In genomic region chr7:130351664-130352015, GRCh38 we compare ENCODE assay signal across 12 cellular contexts. TPM values are rescaled to one million over a fixed set of nuclear protein-coding genes. Genes with fewer than 3 reads are reported as not detected.
DNase-seq lines count a peak whose midpoint lies in the region; ATAC-seq, FAIRE-seq and TF ChIP-seq lines count a peak whose summit lies in the region.
"Had no signal": no experiment of that assay in that cellular context is flagged by ENCODE, and none has a peak within 500 bp of the region (broad histone marks: within the 10 kb centered on the region; RNA-seq: fewer than 3 reads in every experiment).

No MANE protein-coding gene starts in this region.

- H3K4me1 Mint-ChIP-seq in Caco-2 (ENCODE audit: low read depth, unreplicated experiment) = peaks cover 27% of the 10 kb centered on the region

- intact Hi-C loops in Caco-2 (cut with micrococcal nuclease; ENCODE audit: unreplicated experiment) = no loop called here

- H2AK5ac ChIP-seq in trophoblast cell (ENCODE audit: low read length) = peak overlapping the region; percentile 70

- peaks cover 5% of the 10 kb centered on the region for H3K36me3 Mint-ChIP-seq in Caco-2 (ENCODE audit: insufficient read depth, unreplicated experiment)

- no peaks in the 10 kb centered on the region for H3K9me3 ChIP-seq in Caco-2
- no peaks in the 10 kb centered on the region for H3K9me3 ChIP-seq in fibroblast of lung (ENCODE audit: control insufficient read depth, insufficient read depth, low read depth, low read length)
- peaks cover 2% of the 10 kb centered on the region for H3K9me3 ChIP-seq in trophoblast cell (ENCODE audit: insufficient read depth, low read depth, low read length)
- H3K9me3 ChIP-seq: mucosa of descending colon had no signal

- peak overlapping the region; percentile 47 for H2BK5ac ChIP-seq in trophoblast cell (ENCODE audit: low read depth, low read length, poor library complexity)

- H4K12ac ChIP-seq in trophoblast cell (ENCODE audit: low read depth, low read length) = no peak overlapping the region

- H2BK12ac ChIP-seq in trophoblast cell (ENCODE audit: low read length) = peak overlapping the region; percentile 96

- POLR2A ChIA-PET in Caco-2 (lab: Charles Lee) = no interaction called here

- H3K79me2 ChIP-seq in fibroblast of lung (ENCODE audit: control insufficient read depth, insufficient read depth, low read length) (no peaks in the 10 kb centered on the region), trophoblast cell (ENCODE audit: control insufficient read depth, insufficient read depth, low read length, poor library complexity) (peaks cover 8% of the 10 kb centered on the region)

- peak overlapping the region; percentile 20 for H3K27ac Mint-ChIP-seq in Caco-2 (ENCODE audit: unreplicated experiment)

- no peak overlapping the region for H3K4me3 Mint-ChIP-seq in Caco-2 (ENCODE audit: unreplicated experiment)

- H3K79me1 ChIP-seq in trophoblast cell (ENCODE audit: low read length) = peaks cover 51% of the 10 kb centered on the region

- H4K91ac ChIP-seq in trophoblast cell (ENCODE audit: low read depth, low read length) = peak overlapping the region; percentile 95

- H3K18ac ChIP-seq in trophoblast cell (ENCODE audit: low read length) = peak overlapping the region; percentile 67

- no peaks in the 10 kb centered on the region for H3K9me3 Mint-ChIP-seq in Caco-2 (ENCODE audit: unreplicated experiment)

- H3K27me3 Mint-ChIP-seq in Caco-2 (ENCODE audit: insufficient read depth, unreplicated experiment) = no peaks in the 10 kb centered on the region

- H3K27ac ChIP-seq in fibroblast of lung (ENCODE audit: insufficient read depth, low read length) (peak overlapping the region; percentile 79), trophoblast cell (ENCODE audit: low read depth, low read length) (peak overlapping the region; percentile 39)
- H3K27ac ChIP-seq: SK-N-MC had no signal

- H3K23ac ChIP-seq in trophoblast cell (ENCODE audit: low read length) = no peak overlapping the region

- H4K8ac ChIP-seq in trophoblast cell (ENCODE audit: low read depth, low read length) = peak overlapping the region; percentile 82

- H2BK120ac ChIP-seq in trophoblast cell (ENCODE audit: insufficient read depth, low read length, poor library complexity) = peak overlapping the region; percentile 96

- TF ChIP-seq CTCF in Caco-2 (IDR thresholded peaks at IDR 0.05; ENCODE audit: insufficient read depth in 1 of 2, low read depth in 1 of 2, low read length in 1 of 2, severe bottlenecking in 1 of 2, unreplicated experiment in 1 of 2) (no peak), fibroblast of lung (conservative IDR thresholded peaks at IDR 0.05 in 1 of 2, IDR thresholded peaks at IDR 0.05 in 1 of 2; ENCODE audit: low read depth in 1 of 2, low read length in 2 of 2) (no peak), D721Med (IDR thresholded peaks at IDR 0.05; ENCODE audit: insufficient read depth, missing control alignments) (no peak)

- no peaks in the 10 kb centered on the region for H4K20me1 ChIP-seq in fibroblast of lung (ENCODE audit: control insufficient read depth, extremely low read depth, insufficient read depth, low read length)

- no peak overlapping the region for H3K4me2 ChIP-seq in fibroblast of lung (ENCODE audit: extremely low read depth, insufficient read depth, low read length)
- H3K4me2 ChIP-seq in trophoblast cell (ENCODE audit: low read length) = no peak overlapping the region

- H3K27me3 ChIP-seq in Caco-2 (replicated peaks; ENCODE audit: control insufficient read depth, insufficient read depth, low read length) (no peaks in the 10 kb centered on the region), fibroblast of lung (ENCODE audit: control insufficient read depth, insufficient read depth, low read length) (no peaks in the 10 kb centered on the region), trophoblast cell (ENCODE audit: insufficient read depth, low read length) (no peaks in the 10 kb centered on the region)

- CTCF ChIA-PET in Caco-2 (lab: Charles Lee) = no interaction called here

- H3K36me3 ChIP-seq in Caco-2 (ENCODE audit: control insufficient read depth, insufficient read depth, low read length) (no peaks in the 10 kb centered on the region), fibroblast of lung (ENCODE audit: control insufficient read depth, insufficient read depth, low read length) (no peaks in the 10 kb centered on the region), trophoblast cell (ENCODE audit: control insufficient read depth in 1 of 2, insufficient read depth in 2 of 2, low read length in 2 of 2) (no peaks in the 10 kb centered on the region)

- H3K14ac ChIP-seq in trophoblast cell (ENCODE audit: low read length) = peak overlapping the region; percentile 81

- no TSS peak for BruUV-seq in Caco-2 (replicated peaks; lab: Mats Ljungman, UMichigan)

- peak overlapping the region; percentile 1 for H2AFZ ChIP-seq in fibroblast of lung (ENCODE audit: low read length)
- H2AFZ ChIP-seq in trophoblast cell (ENCODE audit: insufficient read depth, low read length, poor library complexity) = no peak overlapping the region

- H3K4ac ChIP-seq in trophoblast cell (ENCODE audit: low read depth, low read length) = peak overlapping the region; percentile 82

- H3K4me1 ChIP-seq in Caco-2 = peaks cover 41% of the 10 kb centered on the region
- peaks cover 39% of the 10 kb centered on the region for H3K4me1 ChIP-seq in fibroblast of lung (ENCODE audit: control insufficient read depth, extremely low read depth, insufficient read depth, low read length)
- H3K4me1 ChIP-seq in trophoblast cell (ENCODE audit: control insufficient read depth in 1 of 2, insufficient read depth in 2 of 2, low read length in 2 of 2) = peaks cover 46 to 48% of the 10 kb centered on the region in 2 experiments

- ATAC-seq in GM19395 (IDR thresholded peaks at IDR 0.05; ENCODE audit: unreplicated experiment) (no peak), GM21528 (IDR thresholded peaks at IDR 0.05; ENCODE audit: low FRiP score, unreplicated experiment) (no peak)
- ATAC-seq: mucosa of descending colon had no signal

- H3K9ac ChIP-seq in fibroblast of lung (ENCODE audit: insufficient read depth, low read length) (no peak overlapping the region), trophoblast cell (ENCODE audit: low read length) (no peak overlapping the region)

- H3K4me3 ChIP-seq in Caco-2 (ENCODE audit: low read depth, low read length) (no peak overlapping the region), fibroblast of lung (replicated peaks in 1 of 4; ENCODE audit: control extremely low read depth in 1 of 4, insufficient read depth in 1 of 4, low read depth in 3 of 4, low read length in 4 of 4) (no peak overlapping the region), trophoblast cell (ENCODE audit: low read depth, low read length) (no peak overlapping the region)
- H3K4me3 ChIP-seq: mucosa of descending colon, SK-N-MC had no signal

- FAIRE-seq in D721Med (lab: Jason Lieb, UNC) = no peak

- no peak for DNase-seq in Caco-2
- DNase-seq in NCI-H2227 (lab: John Stamatoyannopoulos, UW; ENCODE audit: unreplicated experiment) = peak; percentile 80
- no peak for DNase-seq in fibroblast of lung (ENCODE audit: low read depth in 2 of 2)
- DNase-seq in trophoblast cell = no peak
- DNase-seq in D721Med (ENCODE audit: insufficient read length, low spot score) = no peak
- no peak for DNase-seq in T1000 (lab: John Stamatoyannopoulos, UW)
- DNase-seq: activated T-cell treated with anti-CD3 and anti-CD28 coated beads, Interleukin-2, amount 50 U/mL, for 1 hour; mucosa of descending colon; NCI-H526 had no signal

- no CpG with 5 or more reads among the region's 8 CpGs for WGBS in trophoblast cell (ENCODE audit: extremely low coverage, insufficient coverage, insufficient read length)

RNA-seq across cellular contexts. Expression of gene CPA5, which starts 7.0 kb away (rescaled TPM):
- not detected in 2 replicates for total RNA-seq in Caco-2 (2022)
- not detected in 2 replicates for total RNA-seq in fibroblast of lung
- polyA plus RNA-seq in fibroblast of lung = not detected in 2 replicates
- polyA plus RNA-seq in fibroblast of lung (2012) = 0.09 and 0.31 TPM in 2 replicates
- not detected in 2 replicates for polyA minus RNA-seq in fibroblast of lung (ENCODE audit: low replicate concordance)
- 0.07 and 0.32 TPM in 2 replicates for polyA plus RNA-seq in trophoblast cell (2013)
- total RNA-seq: mucosa of descending colon had no signal

RNA-seq across cellular contexts. Expression of gene CPA1, which starts 28.7 kb away (rescaled TPM):
- total RNA-seq in Caco-2 (2022) (not detected in 2 replicates), fibroblast of lung (under 0.01 TPM in 1 of 2 replicates, not detected in the other)
- polyA plus RNA-seq in fibroblast of lung = 0.12 TPM in 1 of 2 replicates, not detected in the other
- 0.18 and 0.19 TPM in 2 replicates for polyA plus RNA-seq in fibroblast of lung (2012)
- polyA minus RNA-seq in fibroblast of lung (ENCODE audit: low replicate concordance) = not detected in 2 replicates
- polyA plus RNA-seq in trophoblast cell (2013) = 0.14 TPM in 2 replicates
- total RNA-seq: mucosa of descending colon had no signal

RNA-seq across cellular contexts. Expression of gene CPA4, which starts 58.7 kb away (rescaled TPM):
- 0.59 and 0.72 TPM in 2 replicates for total RNA-seq in Caco-2 (2022)
- total RNA-seq in fibroblast of lung = 6.4 and 20.0 TPM in 2 replicates
- 31.5 and 48.3 TPM in 2 replicates for polyA plus RNA-seq in fibroblast of lung
- polyA plus RNA-seq in fibroblast of lung (2012) = 18.7 and 31.0 TPM in 2 replicates
- polyA minus RNA-seq in fibroblast of lung (ENCODE audit: low replicate concordance) = 37.6 and 39.8 TPM in 2 replicates
- polyA plus RNA-seq in trophoblast cell (2013) = 2.5 and 3.8 TPM in 2 replicates
- total RNA-seq: mucosa of descending colon had no signal
